ENCODE assay signal across 1 cellular context in genomic region chr17:48995871-48996695, GRCh38.
TF ChIP-seq lines count a peak whose summit lies in the region.

No MANE protein-coding gene starts in this region.

TF ChIP-seq in GM12878, 131 proteins besides CTCF, POLR2A, EP300 and RAD21 (continued from another document):
- TF ChIP-seq RBBP5 (conservative IDR thresholded peaks at IDR 0.05) = no peak
